In the genomic region with DNA sequence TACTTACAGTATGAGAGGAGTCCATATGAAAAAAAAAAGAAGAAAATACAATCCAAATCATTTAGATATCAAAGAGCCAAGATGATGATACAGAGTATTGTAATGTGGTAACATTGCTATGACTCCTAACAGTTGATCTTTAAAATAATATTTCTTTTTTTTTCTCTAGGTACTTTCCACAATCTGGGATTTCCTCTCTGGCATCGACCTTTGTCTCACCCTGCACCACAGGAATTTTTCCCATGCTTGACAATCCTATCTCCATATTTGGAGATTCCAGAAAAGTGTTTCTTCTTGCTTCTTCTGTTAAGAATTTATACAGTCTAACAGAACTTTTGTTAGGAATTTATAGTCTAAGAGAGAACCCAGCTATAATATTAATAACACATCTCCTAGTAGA, we compare ENCODE assay signal across 12 cellular contexts.
DNase-seq lines count a peak whose midpoint lies in the region; ATAC-seq, FAIRE-seq and TF ChIP-seq lines count a peak whose summit lies in the region.
"Had no signal": no experiment of that assay in that cellular context is flagged by ENCODE, and none has a peak within 500 bp of the region (broad histone marks: within the 10 kb centered on the region; RNA-seq: fewer than 3 reads in every experiment).

No MANE protein-coding gene starts in this region.

- peaks cover 34% of the 10 kb centered on the region for H3K9me3 Mint-ChIP-seq in Caco-2 (ENCODE audit: unreplicated experiment)
- no peaks in the 10 kb centered on the region for H3K9me3 Mint-ChIP-seq in osteocyte (ENCODE audit: unreplicated experiment)
- no peaks in the 10 kb centered on the region for H3K9me3 Mint-ChIP-seq in activated naive CD4-positive, alpha-beta T cell treated with anti-CD3 and anti-CD28 coated beads, Interleukin-2, amount 10 ng/mL, durations not matched to agents 7 days and 5 days

- H3K27me3 Mint-ChIP-seq in Caco-2 (ENCODE audit: insufficient read depth, unreplicated experiment) (no peaks in the 10 kb centered on the region), osteocyte (ENCODE audit: unreplicated experiment) (no peaks in the 10 kb centered on the region)
- H3K27me3 Mint-ChIP-seq in activated naive CD4-positive, alpha-beta T cell treated with anti-CD3 and anti-CD28 coated beads, Interleukin-2, amount 10 ng/mL, durations not matched to agents 7 days and 5 days, result no peaks in the 10 kb centered on the region

- peak in 1 of 2 experiments; percentile 28 for DNase-seq in Caco-2
- DNase-seq in RCC 7860 (ENCODE audit: low spot score), result peak; percentile 95
- peak; percentile 76 for DNase-seq in epithelial cell of esophagus (ENCODE audit: low read depth)
- no peak for DNase-seq in osteocyte (ENCODE audit: extremely low spot score, unreplicated experiment)
- no peak for DNase-seq in activated naive CD4-positive, alpha-beta T cell treated with anti-CD3 and anti-CD28 coated beads, Interleukin-2, amount 10 ng/mL, durations not matched to agents 7 days and 5 days
- no peak for DNase-seq in AML-193 (lab: John Stamatoyannopoulos, UW)
- DNase-seq in NAMALWA (ENCODE audit: low spot score), result no peak
- DNase-seq: COR-L47, NCI-H1694 had no signal

- peaks cover 13% of the 10 kb centered on the region for H3K36me3 Mint-ChIP-seq in Caco-2 (ENCODE audit: insufficient read depth, unreplicated experiment)
- peaks cover 19% of the 10 kb centered on the region for H3K36me3 Mint-ChIP-seq in osteocyte (ENCODE audit: unreplicated experiment)
- peaks cover 22% of the 10 kb centered on the region for H3K36me3 Mint-ChIP-seq in activated naive CD4-positive, alpha-beta T cell treated with anti-CD3 and anti-CD28 coated beads, Interleukin-2, amount 10 ng/mL, durations not matched to agents 7 days and 5 days

- no peak for ATAC-seq in GM19467 (IDR thresholded peaks at IDR 0.05; ENCODE audit: unreplicated experiment)

- intact Hi-C loops in Caco-2 (cut with micrococcal nuclease; ENCODE audit: unreplicated experiment), result no loop called here

- TF ChIP-seq CTCF in Caco-2 (IDR thresholded peaks at IDR 0.05; ENCODE audit: insufficient read depth in 1 of 2, low read depth in 1 of 2, low read length in 1 of 2, severe bottlenecking in 1 of 2, unreplicated experiment in 1 of 2) (no peak), epithelial cell of esophagus (IDR thresholded peaks at IDR 0.05; ENCODE audit: insufficient read depth, low read depth, low read length, missing control alignments) (no peak), osteocyte (IDR thresholded peaks at IDR 0.05) (no peak)

- peak overlapping the region; percentile 21 for H3K27ac Mint-ChIP-seq in Caco-2 (ENCODE audit: unreplicated experiment)
- H3K27ac Mint-ChIP-seq in osteocyte (ENCODE audit: unreplicated experiment), result peak overlapping the region; percentile 56
- no peak overlapping the region for H3K27ac Mint-ChIP-seq in activated naive CD4-positive, alpha-beta T cell treated with anti-CD3 and anti-CD28 coated beads, Interleukin-2, amount 10 ng/mL, durations not matched to agents 7 days and 5 days

- peak; percentile 95 for FAIRE-seq in RCC 7860 (lab: Jason Lieb, UNC)
- FAIRE-seq: GM12891, TTC549 had no signal

- peaks cover 23% of the 10 kb centered on the region for H3K4me1 ChIP-seq in Caco-2

- H3K4me3 Mint-ChIP-seq in Caco-2 (ENCODE audit: unreplicated experiment) (no peak overlapping the region), osteocyte (ENCODE audit: unreplicated experiment) (no peak overlapping the region)
- no peak overlapping the region for H3K4me3 Mint-ChIP-seq in activated naive CD4-positive, alpha-beta T cell treated with anti-CD3 and anti-CD28 coated beads, Interleukin-2, amount 10 ng/mL, durations not matched to agents 7 days and 5 days

- H3K4me3 ChIP-seq in Caco-2 (ENCODE audit: low read depth, low read length) (no peak overlapping the region), epithelial cell of esophagus (ENCODE audit: low read length) (no peak overlapping the region)

- H3K36me3 ChIP-seq in Caco-2 (ENCODE audit: control insufficient read depth, insufficient read depth, low read length), result peaks cover 1% of the 10 kb centered on the region; the same call in 1 of the 2 replicates

- H3K4me1 Mint-ChIP-seq in Caco-2 (ENCODE audit: low read depth, unreplicated experiment) (peaks cover 40% of the 10 kb centered on the region), osteocyte (ENCODE audit: unreplicated experiment) (peaks cover 28% of the 10 kb centered on the region)
- no peaks in the 10 kb centered on the region for H3K4me1 Mint-ChIP-seq in activated naive CD4-positive, alpha-beta T cell treated with anti-CD3 and anti-CD28 coated beads, Interleukin-2, amount 10 ng/mL, durations not matched to agents 7 days and 5 days

- no TSS peak for BruUV-seq in Caco-2 (replicated peaks; lab: Mats Ljungman, UMichigan)

- no peaks in the 10 kb centered on the region for H3K27me3 ChIP-seq in Caco-2 (replicated peaks; ENCODE audit: control insufficient read depth, insufficient read depth, low read length)

- CTCF ChIA-PET in Caco-2 (lab: Charles Lee), result no interaction called here
- CTCF ChIA-PET in activated naive CD4-positive, alpha-beta T cell treated with anti-CD3 and anti-CD28 coated beads, Interleukin-2, amount 10 ng/mL, durations not matched to agents 7 days and 5 days (lab: Charles Lee), result no interaction called here

- peaks cover 11% of the 10 kb centered on the region for H3K9me3 ChIP-seq in Caco-2

- POLR2A ChIA-PET in Caco-2 (lab: Charles Lee), result no interaction called here

Comparison
In these comparisons a context has a peak if more than half of its experiments do, and no peak if none do; other contexts are left out.
1. DNase-seq: peak in RCC 7860 (single experiment) and epithelial cell of esophagus (single experiment); none in osteocyte (single experiment), activated naive CD4-positive, alpha-beta T cell treated with anti-CD3 and anti-CD28 coated beads, Interleukin-2, amount 10 ng/mL, durations not matched to agents 7 days and 5 days (single experiment), AML-193 (0 of 2) and NAMALWA (single experiment).